ENCODE assay signal across 8 cellular contexts in the genomic region with DNA sequence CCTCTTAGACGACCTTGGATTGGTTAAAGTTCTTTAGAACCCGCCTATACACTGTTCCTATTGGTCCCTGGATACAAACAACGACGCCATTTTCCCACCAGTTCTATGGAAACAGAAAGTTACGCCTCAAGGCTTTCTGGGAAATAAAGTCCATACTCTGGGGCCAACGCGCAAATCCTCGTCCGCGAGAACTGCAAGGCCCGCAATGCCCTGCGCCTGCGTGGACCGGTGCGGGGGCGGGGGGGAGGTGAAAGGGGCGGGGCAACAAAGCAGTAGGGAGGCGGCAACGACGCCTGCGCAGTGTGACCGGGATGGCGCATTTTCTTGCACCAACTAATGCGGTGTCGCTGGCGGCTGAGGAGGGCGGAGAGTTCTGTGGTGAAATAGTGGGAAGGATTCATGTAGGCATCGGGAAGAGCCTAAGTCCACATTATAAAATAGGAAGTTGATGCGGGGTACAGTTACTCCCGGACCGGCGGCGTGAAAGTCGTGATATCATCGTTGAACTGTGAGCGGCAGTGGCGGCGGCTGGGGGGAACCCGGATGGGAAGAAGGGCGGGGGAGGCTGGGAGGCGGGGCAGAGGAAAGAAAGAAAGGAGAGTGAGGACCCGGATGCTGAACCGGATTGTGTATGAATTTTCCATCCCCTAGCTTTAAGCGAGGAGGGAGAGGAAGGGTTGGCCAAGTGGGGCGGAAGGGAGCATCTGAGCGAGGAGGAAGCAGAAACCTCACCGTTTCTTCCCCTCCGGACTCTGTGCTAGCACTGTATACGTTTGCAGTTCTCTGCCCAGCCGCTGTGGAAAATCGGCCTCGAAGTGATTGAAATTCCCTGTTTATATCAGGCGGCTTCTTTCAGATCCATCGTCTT. TPM values are rescaled to one million over a fixed set of nuclear protein-coding genes. Genes with fewer than 3 reads are reported as not detected.
DNase-seq lines count a peak whose midpoint lies in the region; ATAC-seq and TF ChIP-seq lines count a peak whose summit lies in the region.

A gene (plus strand): TSS at position 300 of the 868 bp plus-strand sequence. CDS start 6,695 bp downstream, outside the sequence.

- dilution Hi-C loops in mammary epithelial cell (cut with HindIII; ENCODE audit: low sequenced_read_pairs), result no loop called here

- peak within 1 kb of the TSS; percentile 92 for H3K4me2 ChIP-seq in mammary epithelial cell (ENCODE audit: insufficient read depth, low read depth, low read length)

- no TSS peak for BruUV-seq in mammary epithelial cell (replicated peaks; lab: Mats Ljungman, UMichigan)

- peak within 1 kb of the TSS; percentile 95 for H3K4me3 ChIP-seq in WERI-Rb-1 (ENCODE audit: low read depth, low read length)
- H3K4me3 ChIP-seq in mammary epithelial cell (replicated peaks in 1 of 3; ENCODE audit: insufficient read depth in 1 of 3, low read depth in 2 of 3, low read length in 3 of 3), result peak within 1 kb of the TSS; percentile 77 to 96 (median 95)
- H3K4me3 ChIP-seq in iPS-20b (ENCODE audit: low read length), result peak within 1 kb of the TSS; percentile 94
- peak within 1 kb of the TSS; percentile 82 to 99 (median 94) for H3K4me3 ChIP-seq in skin epidermis

- H3K36me3 ChIP-seq in WERI-Rb-1 (peaks cover 60% of the 10 kb centered on the region), mammary epithelial cell (ENCODE audit: insufficient read depth, low read length) (no peaks in the 10 kb centered on the region), iPS-20b (ENCODE audit: insufficient read depth, low read depth, low read length) (peaks cover 22% of the 10 kb centered on the region)

- H3K9ac ChIP-seq in mammary epithelial cell (ENCODE audit: insufficient read depth, low read length) (peak within 1 kb of the TSS; percentile 95), iPS-20b (ENCODE audit: low read depth, low read length) (peak within 1 kb of the TSS; percentile 96)

- H2AFZ ChIP-seq in mammary epithelial cell (ENCODE audit: low read depth, low read length), result peak within 1 kb of the TSS; percentile 92

- H3K27ac ChIP-seq in WERI-Rb-1 (peak within 1 kb of the TSS; percentile 98), mammary epithelial cell (ENCODE audit: insufficient read depth, low read depth, low read length) (peak within 1 kb of the TSS; percentile 90), iPS-20b (ENCODE audit: low read length) (peak within 1 kb of the TSS; percentile 92), skin epidermis (peak within 1 kb of the TSS; percentile 79 to 99 (median 97))

- no peaks in the 10 kb centered on the region for H3K27me3 ChIP-seq in WERI-Rb-1 (ENCODE audit: insufficient read depth, low read depth, severe bottlenecking)
- H3K27me3 ChIP-seq in mammary epithelial cell (ENCODE audit: insufficient read depth, low read length), result no peaks in the 10 kb centered on the region
- H3K27me3 ChIP-seq in iPS-20b (ENCODE audit: insufficient read depth, low read length), result no peaks in the 10 kb centered on the region

- ATAC-seq in GM18907 (IDR thresholded peaks at IDR 0.05; ENCODE audit: unreplicated experiment) (peak; percentile 74), HG03159 (IDR thresholded peaks at IDR 0.05; ENCODE audit: unreplicated experiment) (peak; percentile 60)

- no peaks in the 10 kb centered on the region for H4K20me1 ChIP-seq in mammary epithelial cell (ENCODE audit: insufficient read depth, low read length)

- peaks cover 91% of the 10 kb centered on the region for H3K79me2 ChIP-seq in mammary epithelial cell (ENCODE audit: insufficient read depth, low read length)

- intact Hi-C loops in mammary epithelial cell (cut with micrococcal nuclease), result loop anchor here (1.0 to 10.0 kb wide), 7 partner anchors 39 to 844 kb away; a partner anchor contains a TSS

- TF ChIP-seq CTCF in WERI-Rb-1 (IDR thresholded peaks at IDR 0.05; ENCODE audit: low read depth, low read length) (peak; percentile 25; the same call in 1 of the 2 replicates), mammary epithelial cell (conservative IDR thresholded peaks at IDR 0.05 in 1 of 2, IDR thresholded peaks at IDR 0.05 in 1 of 2; ENCODE audit: extremely low read depth in 1 of 2, insufficient read depth in 1 of 2, low read depth in 1 of 2, low read length in 2 of 2) (peak in 1 of 2 donors; percentile 7)

- in situ Hi-C loops in mammary epithelial cell (cut with MboI; ENCODE audit: low sequenced_read_pairs in 2 of 2), result loop anchor here in 1 of 2 donors (5.0 kb wide), 1 partner anchor 89 kb away; no protein-coding TSS in a partner anchor

- CTCF ChIA-PET in mammary epithelial cell (lab: Charles Lee; ENCODE audit: low non-redundant PET), result interaction anchor here (0.6 to 0.7 kb wide), 3 partner anchors 18 to 207 kb away, joined by 3 to 8 read pairs (median 4); no protein-coding TSS in a partner anchor

- peak; percentile 99 for DNase-seq in AG08395 (ENCODE audit: low spot score)
- peak; percentile 99 for DNase-seq in NCI-H2227 (lab: John Stamatoyannopoulos, UW; ENCODE audit: unreplicated experiment)
- DNase-seq in WERI-Rb-1, result peak; percentile 100
- peak; percentile 100 for DNase-seq in mammary epithelial cell

- H3K4me1 ChIP-seq in mammary epithelial cell (ENCODE audit: insufficient read depth, low read length), result peaks cover 24% of the 10 kb centered on the region
- H3K4me1 ChIP-seq in iPS-20b (ENCODE audit: insufficient read depth, low read length), result peaks cover 23% of the 10 kb centered on the region; the same call in 1 of the 2 replicates

- H3K9me3 ChIP-seq in WERI-Rb-1 (ENCODE audit: severe bottlenecking), result no peaks in the 10 kb centered on the region
- no peaks in the 10 kb centered on the region for H3K9me3 ChIP-seq in mammary epithelial cell (replicated peaks; ENCODE audit: insufficient read depth, low read length)
- no peaks in the 10 kb centered on the region for H3K9me3 ChIP-seq in iPS-20b (ENCODE audit: insufficient read depth, low read depth, low read length)

- 3% methylated on average over 20 of the region's 54 CpGs for WGBS in mammary epithelial cell (ENCODE audit: low coverage, missing lambda C conversion rate)

RNA-seq across cellular contexts. Expression of the gene that starts here (rescaled TPM):
- 10 to 100 TPM; 35.8 to 37.9 TPM for total RNA-seq in mammary epithelial cell
- 18.0 TPM for polyA plus RNA-seq in mammary epithelial cell
- polyA minus RNA-seq in mammary epithelial cell, result 37.6 TPM

Comparison
In these comparisons a context has a peak if more than half of its experiments do, and no peak if none do; other contexts are left out.
1. Peak in every context shown above with its lines: DNase-seq, ATAC-seq, H3K4me3 ChIP-seq and H3K27ac ChIP-seq.